Comparison of ENCODE assay signal across 11 cellular contexts in genomic region chr5:65811004-65811403, GRCh38.
DNase-seq lines count a peak whose midpoint lies in the region; ATAC-seq and TF ChIP-seq lines count a peak whose summit lies in the region.
"Had no signal": no experiment of that assay in that cellular context is flagged by ENCODE, and none has a peak within 500 bp of the region (broad histone marks: within the 10 kb centered on the region; RNA-seq: fewer than 3 reads in every experiment).

No MANE protein-coding gene starts in this region.

- peak overlapping the region; percentile 41 for H3K27ac ChIP-seq in caudate nucleus (ENCODE audit: low read depth, low read length)
- H3K27ac ChIP-seq in sigmoid colon, result no peak overlapping the region
- no peak overlapping the region for H3K27ac ChIP-seq in body of pancreas

- H3K27me3 ChIP-seq in sigmoid colon (no peaks in the 10 kb centered on the region), body of pancreas (no peaks in the 10 kb centered on the region)

- TF ChIP-seq POLR2A in sigmoid colon (IDR thresholded peaks at IDR 0.05) (no peak), body of pancreas (IDR thresholded peaks at IDR 0.05) (no peak)

- H3K4me1 ChIP-seq in mucosa of descending colon (ENCODE audit: low read depth), result peaks cover 23% of the 10 kb centered on the region
- H3K4me1 ChIP-seq in sigmoid colon, result no peaks in the 10 kb centered on the region
- no peaks in the 10 kb centered on the region for H3K4me1 ChIP-seq in body of pancreas

- no peak overlapping the region for H3K4me3 ChIP-seq in mucosa of descending colon
- no peak overlapping the region for H3K4me3 ChIP-seq in sigmoid colon
- no peak overlapping the region for H3K4me3 ChIP-seq in body of pancreas
- H3K4me3 ChIP-seq: GM12878, thoracic aorta had no signal

- 24 to 81% methylated on average over 3 of the region's 3 CpGs for WGBS in sigmoid colon, 2 donors
- 96 to 99% methylated on average over 3 of the region's 3 CpGs for WGBS in body of pancreas, 2 donors

- intact Hi-C loops in mucosa of descending colon (cut with DNase I, micrococcal nuclease) (loop anchor here in 1 of 2 donors (5.0 kb wide), 1 partner anchor 116 kb away; the partner anchor contains the start of gene ERBIN), cardiac septum (cut with DNase I) (no loop called here), sigmoid colon (cut with DNase I) (no loop called here), body of pancreas (cut with DNase I) (no loop called here)

- DNase-seq in Caki2 (ENCODE audit: low read depth), result peak; percentile 45
- DNase-seq in LoVo (ENCODE audit: low spot score), result peak; percentile 92
- no peak for DNase-seq in caudate nucleus (lab: John Stamatoyannopoulos, UW)
- DNase-seq in mucosa of descending colon, result peak in 1 of 3 donors; percentile 77
- no peak for DNase-seq in cardiac septum (ENCODE audit: low spot score)
- no peak for DNase-seq in sigmoid colon
- no peak for DNase-seq in body of pancreas
- DNase-seq: activated CD4-positive, alpha-beta T cell treated with anti-CD3 and anti-CD28 coated beads, Interleukin-2, amount 10 ng/mL, durations not matched to agents 7 days and 5 days had no signal

- no peak for TF ChIP-seq CTCF in mucosa of descending colon (IDR thresholded peaks at IDR 0.05)
- no peak for TF ChIP-seq CTCF in sigmoid colon (IDR thresholded peaks at IDR 0.05)
- TF ChIP-seq CTCF in body of pancreas (IDR thresholded peaks at IDR 0.05), result no peak

- in situ Hi-C loops in Caki2 (cut with HindIII; ENCODE audit: low pct_unique_long_range_greater_than_20kb, low sequenced_read_pairs), result no loop called here

- ATAC-seq in mucosa of descending colon (peak; percentile 75), HG02798 (IDR thresholded peaks at IDR 0.05; ENCODE audit: poor library complexity, unreplicated experiment) (no peak), body of pancreas (no peak)
- ATAC-seq: GM12878 had no signal

- no peak for TF ChIP-seq EP300 in sigmoid colon (IDR thresholded peaks at IDR 0.05)

- H3K36me3 ChIP-seq in mucosa of descending colon (ENCODE audit: low read depth) (peaks cover 6% of the 10 kb centered on the region), sigmoid colon (peaks cover 0 to 14% (median 0%) of the 10 kb centered on the region in 4 donors), body of pancreas (replicated peaks in 1 of 2; ENCODE audit: insufficient read depth in 1 of 2, low read depth in 2 of 2) (peaks cover 0 to 1% of the 10 kb centered on the region in 2 donors)
- H3K36me3 ChIP-seq: thoracic aorta had no signal

- H3K9me3 ChIP-seq in mucosa of descending colon (no peaks in the 10 kb centered on the region), sigmoid colon (no peaks in the 10 kb centered on the region), body of pancreas (no peaks in the 10 kb centered on the region)
- H3K9me3 ChIP-seq: thoracic aorta had no signal

Comparison
In these comparisons a context has a peak if more than half of its experiments do, and no peak if none do; other contexts are left out.
1. DNase-seq: peak in Caki2 (single experiment) and LoVo (single experiment); none in caudate nucleus (0 of 61), cardiac septum (single experiment), sigmoid colon (single experiment) and body of pancreas (0 of 4).